Comparison of ENCODE assay signal across 17 cellular contexts in the genomic region with DNA sequence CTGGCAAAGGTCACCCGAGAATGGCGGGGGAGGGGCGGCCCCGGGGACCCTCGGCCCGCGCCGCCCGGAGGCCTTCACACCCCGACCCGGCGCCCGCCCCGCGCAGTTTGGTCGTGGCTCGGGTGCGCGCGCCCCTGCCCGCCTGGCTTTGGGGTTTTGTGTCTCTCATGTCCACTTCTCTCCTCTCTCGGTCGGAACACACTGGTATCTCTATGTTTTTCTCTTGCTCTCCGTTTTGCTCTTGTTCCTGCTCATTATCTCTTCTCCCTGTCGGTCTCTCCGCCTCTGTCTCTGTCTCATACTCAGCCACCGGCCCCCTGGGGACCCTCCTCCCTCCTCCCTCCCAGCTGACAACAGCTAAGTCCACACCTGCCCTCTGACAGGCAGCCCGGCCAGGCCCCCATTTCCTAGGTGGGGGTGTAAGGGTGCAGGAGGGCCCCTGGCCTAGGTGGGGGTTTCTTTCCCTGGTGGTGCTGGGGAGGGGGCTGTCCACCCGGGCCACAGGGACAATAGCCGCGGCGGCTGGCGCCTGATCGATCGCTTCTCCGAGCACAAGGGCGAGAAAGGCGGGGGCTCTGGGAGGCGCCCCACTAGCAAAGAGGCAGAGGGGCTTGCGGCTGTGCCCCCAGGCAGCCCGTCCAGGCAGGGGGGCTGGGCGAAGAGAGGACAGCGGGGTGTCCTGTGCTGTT. TPM values are rescaled to one million over a fixed set of nuclear protein-coding genes. Genes with fewer than 3 reads are reported as not detected.
DNase-seq lines count a peak whose midpoint lies in the region; FAIRE-seq and TF ChIP-seq lines count a peak whose summit lies in the region.
"Had no signal": no experiment of that assay in that cellular context is flagged by ENCODE, and none has a peak within 500 bp of the region (broad histone marks: within the 10 kb centered on the region; RNA-seq: fewer than 3 reads in every experiment).

No MANE protein-coding gene starts in this region.

- H2AFZ ChIP-seq in H1 (ENCODE audit: low read length) = no peak overlapping the region

- TF ChIP-seq CTCF in H1 (IDR thresholded peaks at IDR 0.05; ENCODE audit: control extremely low read depth in 1 of 3, insufficient read depth in 1 of 3, low read depth in 1 of 3, low read length in 3 of 3) (no peak), neural crest cell (conservative IDR thresholded peaks at IDR 0.05) (no peak), coronary artery (IDR thresholded peaks at IDR 0.05) (no peak)

- no peak overlapping the region for H3K56ac ChIP-seq in H1 (replicated peaks; ENCODE audit: insufficient read length, low read depth, low read length)

- TF ChIP-seq EP300 in H1 (IDR thresholded peaks at IDR 0.05; ENCODE audit: borderline replicate concordance in 1 of 2, low read depth in 2 of 2, low read length in 2 of 2) = no peak

- H3K14ac ChIP-seq in H1 (ENCODE audit: insufficient read length) = no peak overlapping the region

- no peaks in the 10 kb centered on the region for H3K9me3 ChIP-seq in H1 (ENCODE audit: insufficient read depth in 2 of 2, low read depth in 1 of 2, low read length in 1 of 2)
- H3K9me3 ChIP-seq: left ventricle myocardium inferior, SJSA1 had no signal

- no peaks in the 10 kb centered on the region; the same call in 1 of the 2 replicates for H3K23me2 ChIP-seq in H1 (ENCODE audit: low read depth, low read length)

- no peak overlapping the region for H2AK5ac ChIP-seq in H1 (ENCODE audit: low read depth, low read length)

- POLR2A ChIA-PET in H1 (lab: Charles Lee; ENCODE audit: partially characterized antibody) = interaction anchor here (4.7 kb wide), 1 partner anchor 9 kb away, joined by 19 read pairs; no protein-coding TSS in a partner anchor

- peak overlapping the region; percentile 55 to 63 for H3K4me2 ChIP-seq in H1 (ENCODE audit: insufficient read depth in 1 of 2, low read depth in 2 of 2, low read length in 2 of 2)

- no peak overlapping the region; the same call in 1 of the 2 replicates for H2BK15ac ChIP-seq in H1 (ENCODE audit: low read length)

- no peak for TF ChIP-seq POLR2A in H1 (IDR thresholded peaks at IDR 0.05; ENCODE audit: control extremely low read depth in 1 of 2, low read depth in 2 of 2, low read length in 2 of 2)

- H3K36me3 Mint-ChIP-seq in activated T-cell treated with anti-CD3 and anti-CD28 coated beads, Interleukin-2, amount 50 U/mL, for 24 hours (ENCODE audit: low read depth) = no peaks in the 10 kb centered on the region
- H3K36me3 Mint-ChIP-seq in neural crest cell (ENCODE audit: low read depth) = no peaks in the 10 kb centered on the region

- FAIRE-seq in H1 (lab: Jason Lieb, UNC) = no peak

- H3K27me3 ChIP-seq in H7 (ENCODE audit: control insufficient read depth, insufficient read depth, low read length) (peaks cover 97% of the 10 kb centered on the region), H1 (replicated peaks in 1 of 4; ENCODE audit: control insufficient read depth in 3 of 4, extremely low read depth in 1 of 4, insufficient read depth in 3 of 4, low read length in 3 of 4) (peaks cover 98 to 100% (median 99%) of the 10 kb centered on the region in 4 experiments)

- H3K4me1 ChIP-seq in H1 (replicated peaks in 1 of 4; ENCODE audit: control insufficient read depth in 3 of 4, insufficient read depth in 4 of 4, low read length in 3 of 4) = peaks cover 0 to 33% (median 14%) of the 10 kb centered on the region in 4 experiments; a peak in 6 of 7 replicates
- H3K4me1 ChIP-seq: SJSA1 had no signal

- 4% methylated on average over 30 of the region's 43 CpGs; no CpG with 5 or more reads in 1 of the 2 experiments for WGBS in H1 (ENCODE audit: extremely low coverage in 1 of 2, insufficient coverage in 1 of 2, insufficient read length in 1 of 2, insufficient replicate concordance in 2 of 2, low coverage in 1 of 2, low lambda C conversion rate in 2 of 2, missing lambda C conversion rate in 1 of 2), 2 experiments

- H4K8ac ChIP-seq in H1 (ENCODE audit: extremely low read depth, insufficient read depth, low read length) = no peak overlapping the region; the same call in 1 of the 2 replicates

- H2BK12ac ChIP-seq in H1 (ENCODE audit: low read depth, low read length) = no peak overlapping the region

- H3K18ac ChIP-seq in H1 (ENCODE audit: extremely low read depth, low read length) = no peak overlapping the region; the same call in 1 of the 2 replicates

- H2BK120ac ChIP-seq in H1 (replicated peaks; ENCODE audit: low read depth, low read length) = no peak overlapping the region

- CTCF ChIA-PET in H1 (lab: Charles Lee; ENCODE audit: partially characterized antibody) = interaction anchor here (0.6 to 2.5 kb wide), 9 partner anchors 9 to 311 kb away, joined by 3 to 13 read pairs (median 4); no protein-coding TSS in a partner anchor

- H3K79me1 ChIP-seq in H1 (ENCODE audit: low read depth, low read length) = no peaks in the 10 kb centered on the region

- H3K4me3 Mint-ChIP-seq in activated T-cell treated with anti-CD3 and anti-CD28 coated beads, Interleukin-2, amount 50 U/mL, for 24 hours = no peak overlapping the region
- peak overlapping the region; percentile 44 for H3K4me3 Mint-ChIP-seq in neural crest cell

- no peak for DNase-seq in activated T-cell treated with anti-CD3 and anti-CD28 coated beads, Interleukin-2, amount 50 U/mL, for 24 hours
- no peak for DNase-seq in activated T-cell treated with anti-CD3 and anti-CD28 coated beads, Interleukin-2, amount 50 U/mL, for 48 hours
- DNase-seq in H7 = peak; percentile 78
- DNase-seq in H1 (ENCODE audit: low read depth in 1 of 2, low spot score in 2 of 2) = peak in 1 of 2 experiments; percentile 68
- no peak for DNase-seq in neural crest cell (ENCODE audit: low read depth, low spot score)
- no peak for DNase-seq in RPMI8226
- DNase-seq in foreskin melanocyte = no peak
- DNase-seq in coronary artery (ENCODE audit: low spot score) = no peak
- DNase-seq: activated CD8-positive, alpha-beta memory T cell treated with anti-CD3 and anti-CD28 coated beads for 24 hours; activated naive CD4-positive, alpha-beta T cell treated with anti-CD3 and anti-CD28 coated beads, Interleukin-2, amount 50 U/mL, for 16 hours; DMS153; effector memory CD4-positive, alpha-beta T cell; Kasumi-1; left ventricle myocardium inferior; NCI-H226; stimulated activated CD4-positive, alpha-beta T cell treated with anti-CD3 and anti-CD28 coated beads, Interleukin-15, amount 100 ng/mL, for 24 hours had no signal

- no peaks in the 10 kb centered on the region for H3K79me2 ChIP-seq in H1 (ENCODE audit: control insufficient read depth in 1 of 2, insufficient read depth in 2 of 2, low read length in 2 of 2)

- H3K4ac ChIP-seq in H1 (replicated peaks; ENCODE audit: insufficient read length, low read depth, low read length) = no peak overlapping the region

- H4K91ac ChIP-seq in H1 (replicated peaks; ENCODE audit: insufficient read length, low read length) = no peak overlapping the region

- H3K4me1 Mint-ChIP-seq in activated T-cell treated with anti-CD3 and anti-CD28 coated beads, Interleukin-2, amount 50 U/mL, for 24 hours (ENCODE audit: low read depth) = peaks cover 11% of the 10 kb centered on the region
- H3K4me1 Mint-ChIP-seq in neural crest cell = peaks cover 5% of the 10 kb centered on the region

- no peak overlapping the region for H3K23ac ChIP-seq in H1 (ENCODE audit: insufficient read length)

- peaks cover 81% of the 10 kb centered on the region for H3K27me3 Mint-ChIP-seq in activated T-cell treated with anti-CD3 and anti-CD28 coated beads, Interleukin-2, amount 50 U/mL, for 24 hours
- H3K27me3 Mint-ChIP-seq in neural crest cell (ENCODE audit: low read depth) = peaks cover 86% of the 10 kb centered on the region

- no peak for TF ChIP-seq RAD21 in H1 (IDR thresholded peaks at IDR 0.05 in 1 of 2, conservative IDR thresholded peaks at IDR 0.05 in 1 of 2; ENCODE audit: low read depth in 2 of 2, low read length in 2 of 2)

- H3K36me3 ChIP-seq in H7 (replicated peaks; ENCODE audit: control insufficient read depth, insufficient read depth, low read length) (no peaks in the 10 kb centered on the region), H1 (ENCODE audit: control insufficient read depth in 2 of 4, insufficient read depth in 4 of 4, low read length in 3 of 4) (peaks cover 0 to 18% (median 0%) of the 10 kb centered on the region in 4 experiments; a peak in 1 of 8 replicates)
- H3K36me3 ChIP-seq: left ventricle myocardium inferior, SJSA1 had no signal

- no peak overlapping the region for H2BK5ac ChIP-seq in H1 (ENCODE audit: low read depth, low read length)

- H4K5ac ChIP-seq in H1 (ENCODE audit: insufficient read length, low read depth, low read length) = no peak overlapping the region

- H3K9me3 Mint-ChIP-seq in activated T-cell treated with anti-CD3 and anti-CD28 coated beads, Interleukin-2, amount 50 U/mL, for 24 hours = no peaks in the 10 kb centered on the region
- no peaks in the 10 kb centered on the region for H3K9me3 Mint-ChIP-seq in neural crest cell

- H3K27ac Mint-ChIP-seq in activated T-cell treated with anti-CD3 and anti-CD28 coated beads, Interleukin-2, amount 50 U/mL, for 24 hours = peak overlapping the region; percentile 71
- H3K27ac Mint-ChIP-seq in neural crest cell (ENCODE audit: unreplicated experiment) = no peak overlapping the region

- H4K20me1 ChIP-seq in H1 (replicated peaks in 1 of 2; ENCODE audit: control insufficient read depth in 1 of 2, insufficient read depth in 2 of 2, low read length in 2 of 2) = peaks cover 14 to 34% of the 10 kb centered on the region in 2 experiments

- no peak overlapping the region for H3K9ac ChIP-seq in H1 (replicated peaks in 1 of 4; ENCODE audit: extremely low read depth in 1 of 4, low read depth in 3 of 4, low read length in 3 of 4)

- H3K4me3 ChIP-seq in H7 (ENCODE audit: insufficient read depth, low read depth, low read length) = no peak overlapping the region
- H3K4me3 ChIP-seq in H1 (ENCODE audit: extremely low read depth in 1 of 4, insufficient read depth in 2 of 4, low read depth in 3 of 4, low read length in 4 of 4) = peak overlapping the region in 1 of 4 experiments; percentile 43; a peak in 2 of 8 replicates
- no peak overlapping the region for H3K4me3 ChIP-seq in coronary artery
- H3K4me3 ChIP-seq: left ventricle myocardium inferior, SJSA1 had no signal

- no peak overlapping the region for H2BK20ac ChIP-seq in H1 (ENCODE audit: low read length)

- H3K27ac ChIP-seq in H1 (ENCODE audit: low read depth, low read length) (no peak overlapping the region), coronary artery (no peak overlapping the region)
- H3K27ac ChIP-seq: left ventricle myocardium inferior, SJSA1 had no signal

RNA-seq across cellular contexts. Expression of a gene that starts 2.3 kb away (rescaled TPM):
- total RNA-seq in H7 (2014; rRNA removed; shearing (Covaris generic)) = not detected in 2 replicates
- not detected in 2 replicates for total RNA-seq in H1 (2021; fragmentation: NEBNext Ultra II Directional; extraction: Animal tissue kit (Norgen Biotek cat#: 25700))
- polyA plus RNA-seq in H1 (2011; rRNA removed) = not detected in 2 replicates
- polyA plus RNA-seq in H1 (2011; cell fraction: cytosol; rRNA removed) = not detected
- polyA plus RNA-seq in H1 (2011; cell fraction: nucleus; rRNA removed) = not detected
- polyA plus RNA-seq in H1 (2012, experiment 1 of 2) = 0.04 TPM in 1 of 4 replicates, not detected in the others
- 0.01 TPM for polyA plus RNA-seq in H1 (2012, experiment 2 of 2)
- polyA plus RNA-seq in H1 (2013, experiment 1 of 2) = not detected
- not detected for polyA plus RNA-seq in H1 (2013, experiment 2 of 2)
- not detected in 2 replicates for polyA minus RNA-seq in H1 (2011; rRNA and poly(A)+ RNA removed)
- not detected for polyA minus RNA-seq in H1 (2011; cell fraction: cytosol; rRNA and poly(A)+ RNA removed)
- not detected for polyA minus RNA-seq in H1 (2011; cell fraction: nucleus; rRNA and poly(A)+ RNA removed)
- 0.93 and 1.0 TPM in 2 replicates for total RNA-seq in neural crest cell
- total RNA-seq: left ventricle myocardium inferior, SJSA1 had no signal

RNA-seq across cellular contexts. Expression of a gene that starts 56.5 kb away (rescaled TPM):
- total RNA-seq in H7 (2014; rRNA removed; shearing (Covaris generic)) = 5.8 and 7.4 TPM in 2 replicates
- total RNA-seq in H1 (2021; fragmentation: NEBNext Ultra II Directional; extraction: Animal tissue kit (Norgen Biotek cat#: 25700)) = 2.9 and 4.1 TPM in 2 replicates
- 9.3 and 10.0 TPM in 2 replicates for polyA plus RNA-seq in H1 (2011; rRNA removed)
- polyA plus RNA-seq in H1 (2011; cell fraction: cytosol; rRNA removed) = 9.1 TPM
- polyA plus RNA-seq in H1 (2011; cell fraction: nucleus; rRNA removed) = 19.8 TPM
- 4.2 to 8.7 TPM (median 7.7 TPM) in 4 replicates for polyA plus RNA-seq in H1 (2012, experiment 1 of 2)
- 4.7 TPM for polyA plus RNA-seq in H1 (2012, experiment 2 of 2)
- polyA plus RNA-seq in H1 (2013, experiment 1 of 2) = 5.4 TPM
- polyA plus RNA-seq in H1 (2013, experiment 2 of 2) = 4.9 TPM
- polyA minus RNA-seq in H1 (2011; rRNA and poly(A)+ RNA removed) = 4.7 and 7.9 TPM in 2 replicates
- 5.4 TPM for polyA minus RNA-seq in H1 (2011; cell fraction: cytosol; rRNA and poly(A)+ RNA removed)
- polyA minus RNA-seq in H1 (2011; cell fraction: nucleus; rRNA and poly(A)+ RNA removed) = 5.2 TPM
- 1.1 and 1.5 TPM in 2 replicates for total RNA-seq in neural crest cell
